Comparison of ENCODE assay signal across 1 cellular context in genomic region chr9:132877818-132878694, GRCh38.
TF ChIP-seq lines count a peak whose summit lies in the region.

Gene AK8 (minus strand): TSS chr9:132878284. CDS start chr9:132878255, 29 bp downstream.

TF ChIP-seq in HEK293, 187 proteins besides CTCF, POLR2A, EP300 and RAD21 (continued from another document and continues in another):
- TF ChIP-seq ZNF513 (tag by site-specific recombination; IDR thresholded peaks at IDR 0.05) (no peak), ZNF391 (tag by site-specific recombination; IDR thresholded peaks at IDR 0.05; ENCODE audit: borderline replicate concordance, low read depth) (no peak), ZNF561 (tag by site-specific recombination; IDR thresholded peaks at IDR 0.05; ENCODE audit: borderline replicate concordance) (no peak; the same call in 1 of the 2 replicates), ZNF704 (tag by site-specific recombination; IDR thresholded peaks at IDR 0.05) (no peak), GLIS1 (tag by site-specific recombination; IDR thresholded peaks at IDR 0.05) (peak; percentile 66), GFI1B (tag by site-specific recombination; IDR thresholded peaks at IDR 0.05) (no peak), ZNF121 (tag by site-specific recombination; IDR thresholded peaks at IDR 0.05) (peak; percentile 100), ZNF518A (tag by site-specific recombination; conservative IDR thresholded peaks at IDR 0.05; ENCODE audit: low read depth) (no peak), ATF2 (tag by site-specific recombination; IDR thresholded peaks at IDR 0.05; ENCODE audit: low read depth) (no peak), ZNF555 (tag by site-specific recombination; conservative IDR thresholded peaks at IDR 0.05) (no peak), ZNF133 (tag by site-specific recombination; IDR thresholded peaks at IDR 0.05) (no peak), SP3 (tag by site-specific recombination; IDR thresholded peaks at IDR 0.05) (peak; percentile 51; the same call in 1 of the 2 replicates), ZNF701 (tag by site-specific recombination; IDR thresholded peaks at IDR 0.05) (no peak), ZBTB20 (tag by site-specific recombination; IDR thresholded peaks at IDR 0.05) (peak; percentile 49; the same call in 1 of the 2 replicates), ZBTB44 (tag by site-specific recombination; IDR thresholded peaks at IDR 0.05) (0 out of 2 replicates have a peak, but pooled peaks have one; percentile 46), ZNF610 (tag by site-specific recombination; IDR thresholded peaks at IDR 0.05; ENCODE audit: borderline replicate concordance) (peak; percentile 68; the same call in 1 of the 2 replicates), MZF1 (tag by site-specific recombination; IDR thresholded peaks at IDR 0.05; ENCODE audit: borderline replicate concordance) (no peak), ZNF530 (tag by site-specific recombination; IDR thresholded peaks at IDR 0.05; ENCODE audit: low read depth) (no peak), ZNF830 (tag by site-specific recombination; IDR thresholded peaks at IDR 0.05; ENCODE audit: low read depth) (no peak), ZNF155 (tag by site-specific recombination; IDR thresholded peaks at IDR 0.05) (no peak), ZNF280D (tag by site-specific recombination; IDR thresholded peaks at IDR 0.05) (no peak), ZNF585B (tag by site-specific recombination; IDR thresholded peaks at IDR 0.05) (no peak), ZNF658 (tag by site-specific recombination; IDR thresholded peaks at IDR 0.05) (no peak), ZNF10 (tag by site-specific recombination; IDR thresholded peaks at IDR 0.05) (no peak), ZNF664 (tag by site-specific recombination; IDR thresholded peaks at IDR 0.05) (no peak), KLF17 (tag by site-specific recombination; IDR thresholded peaks at IDR 0.05) (0 out of 2 replicates have a peak, but pooled peaks have one; percentile 38), ZNF175 (tag by site-specific recombination; IDR thresholded peaks at IDR 0.05) (no peak), ZNF654 (tag by site-specific recombination; IDR thresholded peaks at IDR 0.05; ENCODE audit: low read depth) (no peak), ZSCAN5A (tag by site-specific recombination; IDR thresholded peaks at IDR 0.05) (0 out of 2 replicates have a peak, but pooled peaks have one; percentile 45), SCRT1 (tag by site-specific recombination; IDR thresholded peaks at IDR 0.05; ENCODE audit: borderline replicate concordance) (no peak), OSR2 (tag by site-specific recombination; IDR thresholded peaks at IDR 0.05) (0 out of 2 replicates have a peak, but pooled peaks have one; percentile 7), ZNF26 (tag by site-specific recombination; IDR thresholded peaks at IDR 0.05) (no peak), YY2 (tag by site-specific recombination; IDR thresholded peaks at IDR 0.05) (peak; percentile 58), ZNF501 (tag by site-specific recombination; IDR thresholded peaks at IDR 0.05) (no peak), ZNF350 (tag by site-specific recombination; IDR thresholded peaks at IDR 0.05) (no peak), ZFP37 (tag by site-specific recombination; IDR thresholded peaks at IDR 0.05) (no peak), TRIM28 (IDR thresholded peaks at IDR 0.05; ENCODE audit: borderline replicate concordance, low read length) (no peak), PRDM1 (tag by site-specific recombination; IDR thresholded peaks at IDR 0.05) (no peak), MYNN (tag by site-specific recombination; IDR thresholded peaks at IDR 0.05; ENCODE audit: borderline replicate concordance) (no peak), KLF7 (tag by site-specific recombination; IDR thresholded peaks at IDR 0.05; ENCODE audit: borderline replicate concordance) (peak; percentile 75; the same call in 1 of the 2 replicates), ZNF660 (tag by site-specific recombination; IDR thresholded peaks at IDR 0.05) (peak; percentile 80), ZNF629 (tag by site-specific recombination; IDR thresholded peaks at IDR 0.05) (peak; percentile 50), ZBTB7A (tag by site-specific recombination; IDR thresholded peaks at IDR 0.05; ENCODE audit: low read depth) (no peak; the same call in 1 of the 2 replicates), ZNF623 (tag by site-specific recombination; IDR thresholded peaks at IDR 0.05) (no peak), ZNF223 (tag by site-specific recombination; IDR thresholded peaks at IDR 0.05) (no peak), ZNF302 (tag by site-specific recombination; IDR thresholded peaks at IDR 0.05; ENCODE audit: low read depth) (no peak), WT1 (tag by site-specific recombination; IDR thresholded peaks at IDR 0.05) (no peak), ZNF211 (tag by site-specific recombination; IDR thresholded peaks at IDR 0.05; ENCODE audit: low read depth) (no peak), ZNF549 (tag by site-specific recombination; IDR thresholded peaks at IDR 0.05) (no peak), ZNF214 (tag by site-specific recombination; IDR thresholded peaks at IDR 0.05; ENCODE audit: borderline replicate concordance) (no peak)
